In the genomic region with DNA sequence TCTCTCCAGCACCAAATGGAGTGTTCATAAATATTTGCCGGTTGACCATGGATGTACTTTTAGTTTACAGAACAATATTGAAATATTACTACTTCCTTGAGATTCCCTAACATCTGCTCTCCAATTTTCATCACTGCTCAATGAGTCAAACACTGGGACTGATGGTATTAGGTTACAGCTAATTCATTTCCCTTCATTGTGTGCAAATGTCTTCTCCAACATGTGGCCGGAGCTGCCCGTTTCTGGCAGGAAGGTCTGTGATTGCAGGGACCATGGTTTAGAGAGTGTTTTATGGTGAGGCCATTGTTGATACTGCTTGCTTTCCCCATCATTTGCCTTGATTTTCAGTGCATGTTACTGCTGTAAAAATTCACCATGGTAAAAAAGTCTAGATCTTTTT, we compare ENCODE assay signal across 19 cellular contexts.
"Had no signal": no experiment of that assay in that cellular context is flagged by ENCODE, and none has a peak within 500 bp of the region (broad histone marks: within the 10 kb centered on the region; RNA-seq: fewer than 3 reads in every experiment).

No MANE protein-coding gene starts in this region.

- DNase-seq: activated CD4-positive, alpha-beta T cell treated with anti-CD3 and anti-CD28 coated beads, Interleukin-2, amount 10 ng/mL, durations not matched to agents 7 days and 5 days; activated CD8-positive, alpha-beta memory T cell treated with anti-CD3 and anti-CD28 coated beads, Interleukin-2, amount 50 U/mL, for 48 hours; activated effector memory CD4-positive, alpha-beta T cell treated with Interleukin-2 at 50 U/mL for 16 hours; activated naive CD4-positive, alpha-beta T cell treated with anti-CD3 and anti-CD28 coated beads, Interleukin-2, amount 50 U/mL, for 16 hours; activated T-cell treated with anti-CD3 and anti-CD28 coated beads, Interleukin-2, amount 50 U/mL, for 48 hours; cortex of kidney; left cardiac atrium; mesenchymal stem cell; natural killer cell; pancreas; sigmoid colon; spleen; stimulated activated CD8-positive, alpha-beta memory T cell treated with anti-CD3 and anti-CD28 coated beads, Interleukin-4, amount 100 ng/mL, for 48 hours; stimulated activated naive CD4-positive, alpha-beta T cell; thyroid gland had no signal

- H3K27me3 ChIP-seq: ascending aorta, foreskin keratinocyte, hepatocyte, pancreas, sigmoid colon, spleen, thyroid gland had no signal

- H3K4me2 ChIP-seq: hepatocyte had no signal

- H2AFZ ChIP-seq: hepatocyte had no signal

- H3K36me3 ChIP-seq: ascending aorta, pancreas, sigmoid colon, spleen, thyroid gland had no signal

- H3K9me3 ChIP-seq: ascending aorta, pancreas, sigmoid colon, thyroid gland had no signal

- ATAC-seq: esophagus mucosa, foreskin keratinocyte, left cardiac atrium, natural killer cell, pancreas had no signal

- H3K79me2 ChIP-seq: hepatocyte had no signal

- H3K4me3 ChIP-seq: ascending aorta, hepatocyte, pancreas, sigmoid colon, spleen, thyroid gland had no signal

- H3K4me1 ChIP-seq: ascending aorta, pancreas, sigmoid colon, spleen, thyroid gland had no signal

- H3K27ac ChIP-seq: ascending aorta, foreskin keratinocyte, hepatocyte, pancreas, sigmoid colon, spleen, thyroid gland had no signal
